In the genomic region with DNA sequence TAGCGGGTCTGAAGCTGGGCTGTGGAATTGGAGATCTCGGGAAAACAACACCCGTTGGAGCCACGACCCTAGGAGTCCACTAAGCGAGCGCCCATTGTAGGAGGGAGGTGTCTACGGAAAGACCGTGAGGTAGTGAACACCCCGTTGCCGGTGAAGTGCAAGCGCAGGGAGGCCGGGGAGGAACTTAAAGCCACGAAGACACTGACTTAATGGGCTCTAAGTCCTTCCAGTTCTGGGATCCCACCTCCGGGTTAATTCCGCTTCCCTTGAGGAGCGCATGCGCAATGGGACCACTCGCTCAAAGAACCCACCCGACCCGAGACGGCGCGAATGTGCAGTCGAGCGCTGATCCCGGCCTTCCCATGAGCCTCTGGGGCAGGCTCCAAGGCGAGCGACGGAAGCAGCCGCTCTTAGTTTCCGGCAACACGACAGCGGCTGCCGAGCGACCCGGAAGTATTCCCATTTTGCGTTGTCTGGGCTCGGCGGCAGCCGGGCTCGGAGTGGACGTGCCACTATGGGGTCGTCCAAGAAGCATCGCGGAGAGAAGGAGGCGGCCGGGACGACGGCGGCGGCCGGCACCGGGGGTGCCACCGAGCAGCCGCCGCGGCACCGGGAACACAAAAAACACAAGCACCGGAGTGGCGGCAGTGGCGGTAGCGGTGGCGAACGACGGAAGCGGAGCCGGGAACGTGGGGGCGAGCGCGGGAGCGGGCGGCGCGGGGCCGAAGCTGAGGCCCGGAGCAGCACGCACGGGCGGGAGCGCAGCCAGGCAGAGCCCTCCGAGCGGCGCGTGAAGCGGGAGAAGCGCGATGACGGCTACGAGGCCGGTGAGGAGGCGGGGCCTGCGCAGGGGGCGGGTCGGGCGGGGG, we compare ENCODE assay signal across 8 cellular contexts. TPM values are rescaled to one million over a fixed set of nuclear protein-coding genes. Genes with fewer than 3 reads are reported as not detected.
DNase-seq lines count a peak whose midpoint lies in the region; ATAC-seq lines count a peak whose summit lies in the region.

A gene with protein sequence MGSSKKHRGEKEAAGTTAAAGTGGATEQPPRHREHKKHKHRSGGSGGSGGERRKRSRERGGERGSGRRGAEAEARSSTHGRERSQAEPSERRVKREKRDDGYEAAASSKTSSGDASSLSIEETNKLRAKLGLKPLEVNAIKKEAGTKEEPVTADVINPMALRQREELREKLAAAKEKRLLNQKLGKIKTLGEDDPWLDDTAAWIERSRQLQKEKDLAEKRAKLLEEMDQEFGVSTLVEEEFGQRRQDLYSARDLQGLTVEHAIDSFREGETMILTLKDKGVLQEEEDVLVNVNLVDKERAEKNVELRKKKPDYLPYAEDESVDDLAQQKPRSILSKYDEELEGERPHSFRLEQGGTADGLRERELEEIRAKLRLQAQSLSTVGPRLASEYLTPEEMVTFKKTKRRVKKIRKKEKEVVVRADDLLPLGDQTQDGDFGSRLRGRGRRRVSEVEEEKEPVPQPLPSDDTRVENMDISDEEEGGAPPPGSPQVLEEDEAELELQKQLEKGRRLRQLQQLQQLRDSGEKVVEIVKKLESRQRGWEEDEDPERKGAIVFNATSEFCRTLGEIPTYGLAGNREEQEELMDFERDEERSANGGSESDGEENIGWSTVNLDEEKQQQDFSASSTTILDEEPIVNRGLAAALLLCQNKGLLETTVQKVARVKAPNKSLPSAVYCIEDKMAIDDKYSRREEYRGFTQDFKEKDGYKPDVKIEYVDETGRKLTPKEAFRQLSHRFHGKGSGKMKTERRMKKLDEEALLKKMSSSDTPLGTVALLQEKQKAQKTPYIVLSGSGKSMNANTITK (plus strand): TSS at position 468 of the 869 bp plus-strand sequence. CDS start 47 bp downstream, at position 515.

- peak within 1 kb of the TSS; percentile 97 for H3K27ac Mint-ChIP-seq in activated T-cell treated with anti-CD3 and anti-CD28 coated beads, Interleukin-2, amount 50 U/mL, for 72 hours

- ATAC-seq in GM21786 (IDR thresholded peaks at IDR 0.05; ENCODE audit: unreplicated experiment) (peak; percentile 76), esophagus mucosa (peak; percentile 91)
- ATAC-seq in activated T-cell treated with anti-CD3 and anti-CD28 coated beads, Interleukin-2, amount 50 U/mL, for 72 hours (replicated peaks in 1 of 2), result peak; percentile 91 to 93

- H3K9me3 Mint-ChIP-seq in activated T-cell treated with anti-CD3 and anti-CD28 coated beads, Interleukin-2, amount 50 U/mL, for 72 hours, result no peaks in the 10 kb centered on the region

- H3K9ac ChIP-seq in muscle layer of colon (ENCODE audit: low read length), result peak within 1 kb of the TSS; percentile 87

- peaks cover 36% of the 10 kb centered on the region for H3K4me1 Mint-ChIP-seq in activated T-cell treated with anti-CD3 and anti-CD28 coated beads, Interleukin-2, amount 50 U/mL, for 72 hours (ENCODE audit: low read depth)

- H3K27ac ChIP-seq in muscle layer of colon (ENCODE audit: low read depth, low read length), result peak within 1 kb of the TSS; percentile 100

- peaks cover 24% of the 10 kb centered on the region for H3K4me1 ChIP-seq in muscle layer of colon (ENCODE audit: insufficient read depth, low read length)

- DNase-seq in DMS79 (lab: John Stamatoyannopoulos, UW), result peak; percentile 98
- DNase-seq in Kasumi-1 (lab: John Stamatoyannopoulos, UW), result peak; percentile 98
- DNase-seq in RKO (ENCODE audit: low spot score), result peak; percentile 97
- DNase-seq in activated T-cell treated with anti-CD3 and anti-CD28 coated beads, Interleukin-2, amount 50 U/mL, for 72 hours, result peak; percentile 95 to 97
- peak; percentile 87 to 88 for DNase-seq in stimulated activated CD8-positive, alpha-beta memory T cell treated with anti-CD3 and anti-CD28 coated beads, Interleukin-7, amount 100 ng/mL, for 1 hour (ENCODE audit: low read depth in 2 of 2)

- no peaks in the 10 kb centered on the region for H3K9me3 ChIP-seq in muscle layer of colon (ENCODE audit: low read length)

- H3K27me3 Mint-ChIP-seq in activated T-cell treated with anti-CD3 and anti-CD28 coated beads, Interleukin-2, amount 50 U/mL, for 72 hours (ENCODE audit: low read depth), result no peaks in the 10 kb centered on the region

- peak within 1 kb of the TSS; percentile 88 to 93 for H3K4me3 ChIP-seq in muscle layer of colon (ENCODE audit: low read depth in 1 of 2, low read length in 2 of 2)

- peaks cover 28% of the 10 kb centered on the region for H3K36me3 ChIP-seq in muscle layer of colon (ENCODE audit: insufficient read depth, low read length)

- peaks cover 10 to 11% of the 10 kb centered on the region in 2 donors for H3K36me3 Mint-ChIP-seq in activated T-cell treated with anti-CD3 and anti-CD28 coated beads, Interleukin-2, amount 50 U/mL, for 72 hours (ENCODE audit: insufficient read depth in 2 of 2)

- peaks cover 0 to 4% of the 10 kb centered on the region in 2 donors for H3K27me3 ChIP-seq in muscle layer of colon (ENCODE audit: control insufficient read depth in 1 of 2, insufficient read depth in 2 of 2, low read length in 2 of 2)

- peak within 1 kb of the TSS; percentile 89 to 93 for H3K4me3 Mint-ChIP-seq in activated T-cell treated with anti-CD3 and anti-CD28 coated beads, Interleukin-2, amount 50 U/mL, for 72 hours

RNA-seq across cellular contexts. Expression of the gene that starts here (rescaled TPM):
- total RNA-seq in activated T-cell treated with anti-CD3 and anti-CD28 coated beads, Interleukin-2, amount 50 U/mL, for 72 hours, result 10 to 100 TPM; 63.2 to 75.9 TPM
- total RNA-seq in esophagus mucosa, result 29.7 TPM

Comparison
In these comparisons a context has a peak if more than half of its experiments do, and no peak if none do; other contexts are left out.
1. Peak in every context shown above with its lines: DNase-seq, ATAC-seq, H3K4me3 ChIP-seq and H3K27ac ChIP-seq.